Comparison of ENCODE assay signal across 18 cellular contexts in the genomic region with DNA sequence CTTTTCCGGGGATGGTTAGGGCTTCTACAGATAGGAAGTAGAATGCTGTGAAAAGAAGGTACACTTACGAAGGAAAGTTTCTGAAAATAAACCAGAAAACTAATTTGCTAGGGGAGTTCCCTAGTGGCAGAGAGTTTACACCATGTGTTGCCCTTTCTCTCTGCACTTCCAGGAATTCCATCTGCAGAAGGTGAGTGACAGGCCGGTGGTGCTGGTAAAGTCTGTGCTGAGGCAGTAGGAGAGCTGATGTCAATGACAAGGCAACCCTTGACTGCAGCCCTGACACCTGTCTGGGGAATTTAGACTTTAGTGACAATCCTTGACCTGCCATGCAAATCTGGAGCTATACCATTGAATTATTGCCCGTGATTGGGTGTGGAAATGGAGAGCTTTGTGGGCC.
A peak's percentile ranks its signal among the peaks of the same experiment; 100 is the strongest.
DNase-seq lines count a peak whose midpoint lies in the region; ATAC-seq and TF ChIP-seq lines count a peak whose summit lies in the region.
"Had no signal": no experiment of that assay in that cellular context is flagged by ENCODE, and none has a peak within 500 bp of the region (broad histone marks: within the 10 kb centered on the region; RNA-seq: fewer than 3 reads in every experiment).

No MANE protein-coding gene starts in this region.

- POLR2A ChIA-PET in WTC11 (lab: Charles Lee): no interaction called here

- DNase-seq in DMS53 (lab: John Stamatoyannopoulos, UW) (peak; percentile 26), DMS53 treated with DMSO at 0.1 percent for 48 hours (lab: John Stamatoyannopoulos, UW; ENCODE audit: unreplicated experiment) (no peak), ELF-1 (ENCODE audit: low read depth, low spot score) (peak; percentile 14), WTC11 (ENCODE audit: low spot score) (no peak), right lobe of liver (no peak)
- no peak for DNase-seq in stimulated activated naive CD4-positive, alpha-beta T cell treated with Interleukin-2 at 50 U/mL for 16 hours (lab: John Stamatoyannopoulos, UW)
- DNase-seq: Caco-2; CD4-positive, CD25-positive, alpha-beta regulatory T cell; CD8-positive, alpha-beta T cell; DMS153; H7; HCEC 1CT had no signal

- H3K4me1 ChIP-seq in HUES64 (ENCODE audit: insufficient read depth, low read length): peaks cover 15% of the 10 kb centered on the region; the same call in 1 of the 2 replicates
- no peaks in the 10 kb centered on the region for H3K4me1 ChIP-seq in right lobe of liver
- H3K4me1 ChIP-seq: BLaER1, Caco-2 had no signal

- H3K9me3 Mint-ChIP-seq in WTC11: no peaks in the 10 kb centered on the region
- H3K9me3 Mint-ChIP-seq: CD8-positive, alpha-beta T cell had no signal

- no peaks in the 10 kb centered on the region for H3K27me3 Mint-ChIP-seq in WTC11 (ENCODE audit: low read depth)
- H3K27me3 Mint-ChIP-seq: CD4-positive, CD25-positive, alpha-beta regulatory T cell had no signal

- H3K27me3 ChIP-seq in HUES64 (ENCODE audit: insufficient read depth, low read length): no peaks in the 10 kb centered on the region
- no peaks in the 10 kb centered on the region for H3K27me3 ChIP-seq in right lobe of liver
- H3K27me3 ChIP-seq: BLaER1 had no signal

- H3K4me1 Mint-ChIP-seq in WTC11: peaks cover 15% of the 10 kb centered on the region
- H3K4me1 Mint-ChIP-seq: B cell; CD4-positive, CD25-positive, alpha-beta regulatory T cell had no signal

- WGBS in HUES64: 84% methylated on average over 4 of the region's 4 CpGs
- WGBS in right lobe of liver (ENCODE audit: insufficient coverage, low coverage, low lambda C conversion rate, missing lambda C conversion rate): 35% methylated on average over 4 of the region's 4 CpGs

- H3K9ac ChIP-seq in HUES64 (ENCODE audit: low read depth, low read length): no peak overlapping the region
- H3K9ac ChIP-seq: BLaER1 had no signal

- H3K36me3 Mint-ChIP-seq in WTC11: no peaks in the 10 kb centered on the region
- H3K36me3 Mint-ChIP-seq: CD4-positive, CD25-positive, alpha-beta regulatory T cell; CD8-positive, alpha-beta T cell had no signal

- TF ChIP-seq CTCF in WTC11 (IDR thresholded peaks at IDR 0.05): no peak
- TF ChIP-seq CTCF in right lobe of liver (IDR thresholded peaks at IDR 0.05): no peak

- intact Hi-C loops in right lobe of liver (cut with DNase I): no loop called here

- peak; percentile 59; the same call in 1 of the 2 replicates for ATAC-seq in WTC11
- ATAC-seq in HG02938 (IDR thresholded peaks at IDR 0.05; ENCODE audit: unreplicated experiment): no peak
- ATAC-seq in right lobe of liver: no peak
- ATAC-seq: CD8-positive, alpha-beta T cell had no signal

- H3K9me3 ChIP-seq in HUES64 (ENCODE audit: insufficient read depth, low read depth, low read length): no peaks in the 10 kb centered on the region
- H3K9me3 ChIP-seq in right lobe of liver: no peaks in the 10 kb centered on the region
- H3K9me3 ChIP-seq: BLaER1, Caco-2 had no signal

- H3K27ac Mint-ChIP-seq in WTC11: no peak overlapping the region
- H3K27ac Mint-ChIP-seq: B cell; CD4-positive, CD25-positive, alpha-beta regulatory T cell; CD8-positive, alpha-beta T cell had no signal

- H3K4me3 ChIP-seq in HUES64 (ENCODE audit: low read length) (no peak overlapping the region), right lobe of liver (no peak overlapping the region)
- H3K4me3 ChIP-seq: BLaER1 had no signal

- CTCF ChIA-PET in WTC11 (lab: Charles Lee): interaction anchor here (1.1 to 2.4 kb wide), 2 partner anchors 9 to 67 kb away, joined by 3 to 22 read pairs; no protein-coding TSS in a partner anchor

- no peak for TF ChIP-seq POLR2A in right lobe of liver (IDR thresholded peaks at IDR 0.05)

- H3K4me3 Mint-ChIP-seq in WTC11: no peak overlapping the region
- H3K4me3 Mint-ChIP-seq: B cell; CD4-positive, CD25-positive, alpha-beta regulatory T cell; CD8-positive, alpha-beta T cell had no signal

- H3K27ac ChIP-seq in HUES64 (ENCODE audit: low read depth, low read length) (0 out of 2 replicates have a peak overlapping the region, but pooled peaks have one; percentile 20), right lobe of liver (no peak overlapping the region)
- H3K27ac ChIP-seq: 22Rv1, BLaER1, C4-2B had no signal

- no peaks in the 10 kb centered on the region for H3K36me3 ChIP-seq in HUES64 (ENCODE audit: insufficient read depth, low read length)
- H3K36me3 ChIP-seq in right lobe of liver: no peaks in the 10 kb centered on the region
- H3K36me3 ChIP-seq: BLaER1 had no signal

TF ChIP-seq in WTC11, 78 proteins besides CTCF, POLR2A, EP300 and RAD21:
- TF ChIP-seq, protein P1, sequence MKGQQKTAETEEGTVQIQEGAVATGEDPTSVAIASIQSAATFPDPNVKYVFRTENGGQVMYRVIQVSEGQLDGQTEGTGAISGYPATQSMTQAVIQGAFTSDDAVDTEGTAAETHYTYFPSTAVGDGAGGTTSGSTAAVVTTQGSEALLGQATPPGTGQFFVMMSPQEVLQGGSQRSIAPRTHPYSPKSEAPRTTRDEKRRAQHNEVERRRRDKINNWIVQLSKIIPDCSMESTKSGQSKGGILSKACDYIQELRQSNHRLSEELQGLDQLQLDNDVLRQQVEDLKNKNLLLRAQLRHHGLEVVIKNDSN (CRISPR knock-in tag; IDR thresholded peaks at IDR 0.05): no peak
- no peak for TF ChIP-seq NR2C2 (CRISPR knock-in tag; IDR thresholded peaks at IDR 0.05)
- no peak for TF ChIP-seq CREB1 (CRISPR knock-in tag; IDR thresholded peaks at IDR 0.05)
- TF ChIP-seq, protein P2, sequence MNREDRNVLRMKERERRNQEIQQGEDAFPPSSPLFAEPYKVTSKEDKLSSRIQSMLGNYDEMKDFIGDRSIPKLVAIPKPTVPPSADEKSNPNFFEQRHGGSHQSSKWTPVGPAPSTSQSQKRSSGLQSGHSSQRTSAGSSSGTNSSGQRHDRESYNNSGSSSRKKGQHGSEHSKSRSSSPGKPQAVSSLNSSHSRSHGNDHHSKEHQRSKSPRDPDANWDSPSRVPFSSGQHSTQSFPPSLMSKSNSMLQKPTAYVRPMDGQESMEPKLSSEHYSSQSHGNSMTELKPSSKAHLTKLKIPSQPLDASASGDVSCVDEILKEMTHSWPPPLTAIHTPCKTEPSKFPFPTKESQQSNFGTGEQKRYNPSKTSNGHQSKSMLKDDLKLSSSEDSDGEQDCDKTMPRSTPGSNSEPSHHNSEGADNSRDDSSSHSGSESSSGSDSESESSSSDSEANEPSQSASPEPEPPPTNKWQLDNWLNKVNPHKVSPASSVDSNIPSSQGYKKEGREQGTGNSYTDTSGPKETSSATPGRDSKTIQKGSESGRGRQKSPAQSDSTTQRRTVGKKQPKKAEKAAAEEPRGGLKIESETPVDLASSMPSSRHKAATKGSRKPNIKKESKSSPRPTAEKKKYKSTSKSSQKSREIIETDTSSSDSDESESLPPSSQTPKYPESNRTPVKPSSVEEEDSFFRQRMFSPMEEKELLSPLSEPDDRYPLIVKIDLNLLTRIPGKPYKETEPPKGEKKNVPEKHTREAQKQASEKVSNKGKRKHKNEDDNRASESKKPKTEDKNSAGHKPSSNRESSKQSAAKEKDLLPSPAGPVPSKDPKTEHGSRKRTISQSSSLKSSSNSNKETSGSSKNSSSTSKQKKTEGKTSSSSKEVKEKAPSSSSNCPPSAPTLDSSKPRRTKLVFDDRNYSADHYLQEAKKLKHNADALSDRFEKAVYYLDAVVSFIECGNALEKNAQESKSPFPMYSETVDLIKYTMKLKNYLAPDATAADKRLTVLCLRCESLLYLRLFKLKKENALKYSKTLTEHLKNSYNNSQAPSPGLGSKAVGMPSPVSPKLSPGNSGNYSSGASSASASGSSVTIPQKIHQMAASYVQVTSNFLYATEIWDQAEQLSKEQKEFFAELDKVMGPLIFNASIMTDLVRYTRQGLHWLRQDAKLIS (CRISPR knock-in tag; IDR thresholded peaks at IDR 0.05; ENCODE audit: borderline replicate concordance): no peak
- no peak for TF ChIP-seq ZNF263 (CRISPR knock-in tag; IDR thresholded peaks at IDR 0.05; ENCODE audit: low read depth)
- TF ChIP-seq, protein P3, sequence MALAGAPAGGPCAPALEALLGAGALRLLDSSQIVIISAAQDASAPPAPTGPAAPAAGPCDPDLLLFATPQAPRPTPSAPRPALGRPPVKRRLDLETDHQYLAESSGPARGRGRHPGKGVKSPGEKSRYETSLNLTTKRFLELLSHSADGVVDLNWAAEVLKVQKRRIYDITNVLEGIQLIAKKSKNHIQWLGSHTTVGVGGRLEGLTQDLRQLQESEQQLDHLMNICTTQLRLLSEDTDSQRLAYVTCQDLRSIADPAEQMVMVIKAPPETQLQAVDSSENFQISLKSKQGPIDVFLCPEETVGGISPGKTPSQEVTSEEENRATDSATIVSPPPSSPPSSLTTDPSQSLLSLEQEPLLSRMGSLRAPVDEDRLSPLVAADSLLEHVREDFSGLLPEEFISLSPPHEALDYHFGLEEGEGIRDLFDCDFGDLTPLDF (CRISPR knock-in tag; IDR thresholded peaks at IDR 0.05): no peak
- TF ChIP-seq, protein P4, sequence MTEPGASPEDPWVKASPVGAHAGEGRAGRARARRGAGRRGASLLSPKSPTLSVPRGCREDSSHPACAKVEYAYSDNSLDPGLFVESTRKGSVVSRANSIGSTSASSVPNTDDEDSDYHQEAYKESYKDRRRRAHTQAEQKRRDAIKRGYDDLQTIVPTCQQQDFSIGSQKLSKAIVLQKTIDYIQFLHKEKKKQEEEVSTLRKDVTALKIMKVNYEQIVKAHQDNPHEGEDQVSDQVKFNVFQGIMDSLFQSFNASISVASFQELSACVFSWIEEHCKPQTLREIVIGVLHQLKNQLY (CRISPR knock-in tag; IDR thresholded peaks at IDR 0.05): no peak
- no peak for TF ChIP-seq ZNF232 (CRISPR knock-in tag; IDR thresholded peaks at IDR 0.05)
- TF ChIP-seq OVOL2 (CRISPR knock-in tag; IDR thresholded peaks at IDR 0.05; ENCODE audit: borderline replicate concordance): no peak
- TF ChIP-seq RORB (CRISPR knock-in tag; IDR thresholded peaks at IDR 0.05): no peak
- TF ChIP-seq, protein P5, sequence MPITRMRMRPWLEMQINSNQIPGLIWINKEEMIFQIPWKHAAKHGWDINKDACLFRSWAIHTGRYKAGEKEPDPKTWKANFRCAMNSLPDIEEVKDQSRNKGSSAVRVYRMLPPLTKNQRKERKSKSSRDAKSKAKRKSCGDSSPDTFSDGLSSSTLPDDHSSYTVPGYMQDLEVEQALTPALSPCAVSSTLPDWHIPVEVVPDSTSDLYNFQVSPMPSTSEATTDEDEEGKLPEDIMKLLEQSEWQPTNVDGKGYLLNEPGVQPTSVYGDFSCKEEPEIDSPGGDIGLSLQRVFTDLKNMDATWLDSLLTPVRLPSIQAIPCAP (CRISPR knock-in tag; IDR thresholded peaks at IDR 0.05): no peak

Comparison
In these comparisons a context has a peak if more than half of its experiments do, and no peak if none do; other contexts are left out.
1. DNase-seq: peak in DMS53 (single experiment) and ELF-1 (single experiment); none in DMS53 treated with DMSO at 0.1 percent for 48 hours (single experiment), WTC11 (single experiment), right lobe of liver (0 of 3) and stimulated activated naive CD4-positive, alpha-beta T cell treated with Interleukin-2 at 50 U/mL for 16 hours (single experiment).